25 cellular contexts compared by ENCODE assay signal in genomic region chr2:29629495-29629894, GRCh38.
A peak's percentile ranks its signal among the peaks of the same experiment; 100 is the strongest.
DNase-seq lines count a peak whose midpoint lies in the region; ATAC-seq, FAIRE-seq and TF ChIP-seq lines count a peak whose summit lies in the region.
"Had no signal": no experiment of that assay in that cellular context is flagged by ENCODE, and none has a peak within 500 bp of the region (broad histone marks: within the 10 kb centered on the region; RNA-seq: fewer than 3 reads in every experiment).

No MANE protein-coding gene starts in this region.

- H3K36me3 ChIP-seq in keratinocyte (ENCODE audit: control insufficient read depth in 2 of 2, extremely low read depth in 1 of 2, insufficient read depth in 2 of 2, low read length in 2 of 2) = no peaks in the 10 kb centered on the region
- H3K36me3 ChIP-seq: BE2C had no signal

- no peak overlapping the region for H3K4me2 ChIP-seq in keratinocyte (ENCODE audit: control insufficient read depth, extremely low read depth, insufficient read depth, low read depth, low read length)
- H3K4me2 ChIP-seq: GM23338, SK-N-SH had no signal

- H3K9me3 ChIP-seq in keratinocyte (ENCODE audit: control insufficient read depth, low read depth, low read length) = no peaks in the 10 kb centered on the region
- H3K9me3 ChIP-seq: BE2C, SK-N-SH had no signal

- H3K9ac ChIP-seq in keratinocyte (ENCODE audit: control insufficient read depth, extremely low read depth, insufficient read depth, low read length) = no peak overlapping the region
- H3K9ac ChIP-seq: SK-N-SH had no signal

- no peaks in the 10 kb centered on the region for H3K27me3 ChIP-seq in keratinocyte (ENCODE audit: control insufficient read depth, extremely low read depth, insufficient read depth, low read length)
- H3K27me3 ChIP-seq: BE2C had no signal

- peak; percentile 17 for FAIRE-seq in keratinocyte (lab: Jason Lieb, UNC)
- FAIRE-seq: HTR-8/SVneo had no signal

- H4K20me1 ChIP-seq in keratinocyte (ENCODE audit: control insufficient read depth, extremely low read depth, insufficient read depth, low read length) = no peaks in the 10 kb centered on the region

- H3K27ac ChIP-seq in keratinocyte (ENCODE audit: control insufficient read depth, insufficient read depth, low read length) = no peak overlapping the region
- H3K27ac ChIP-seq: RWPE1 had no signal

- H3K79me2 ChIP-seq in keratinocyte (ENCODE audit: control insufficient read depth, insufficient read depth, low read length) = no peaks in the 10 kb centered on the region

- H3K9me1 ChIP-seq in keratinocyte (ENCODE audit: control insufficient read depth, extremely low read depth, insufficient read depth, low read length) = no peaks in the 10 kb centered on the region

- no peak for ATAC-seq in stimulated activated naive CD8-positive, alpha-beta T cell treated with anti-CD3 and anti-CD28 coated beads, Interleukin-15, Interleukin-2, amounts not matched to agents 100 U/mL and 50 U/mL, for 24 hours
- ATAC-seq in GM18909 (IDR thresholded peaks at IDR 0.05; ENCODE audit: poor library complexity, unreplicated experiment) = no peak
- ATAC-seq: GM23338 had no signal

- DNase-seq in HCEC 1CT (peak; percentile 45), NCI-H82 treated with DMSO at 0.1 percent for 48 hours (lab: John Stamatoyannopoulos, UW; ENCODE audit: unreplicated experiment) (peak; percentile 61), amniotic epithelial cell (ENCODE audit: low read depth) (peak; percentile 25), keratinocyte (ENCODE audit: low read depth, low spot score) (no peak), Ammon's horn (ENCODE audit: low spot score) (no peak), NCI-H1436 treated with DMSO at 0.1 percent for 48 hours (lab: John Stamatoyannopoulos, UW) (no peak)
- no peak for DNase-seq in stimulated activated naive CD8-positive, alpha-beta T cell treated with anti-CD3 and anti-CD28 coated beads, Interleukin-15, Interleukin-2, amounts not matched to agents 100 U/mL and 50 U/mL, for 24 hours
- DNase-seq: BE2C; CD8-positive, alpha-beta memory T cell; DND-41; H9; HFFc6; KBM-7; NCI-H1048; NCI-H1417; NCI-H187 treated with DMSO at 0.1 percent for 48 hours; NCI-H524 treated with DMSO at 0.1 percent for 48 hours; NCI-H774; SHP77 treated with DMSO at 0.1 percent for 48 hours; SK-N-SH; SW 1271 had no signal

- TF ChIP-seq CTCF in keratinocyte (optimal IDR thresholded peaks at IDR 0.05 in 1 of 3, IDR thresholded peaks at IDR 0.05 in 1 of 3, conservative IDR thresholded peaks at IDR 0.05 in 1 of 3; ENCODE audit: extremely low read depth in 1 of 3, insufficient read depth in 2 of 3, low read length in 3 of 3) = no peak

- H3K4me1 ChIP-seq in keratinocyte (ENCODE audit: control insufficient read depth, extremely low read depth, insufficient read depth, low read length) = peaks cover 39% of the 10 kb centered on the region
- H3K4me1 ChIP-seq: BE2C had no signal

- H2AFZ ChIP-seq in keratinocyte (ENCODE audit: control insufficient read depth, low read length) = no peak overlapping the region
- H2AFZ ChIP-seq: GM23338 had no signal

- H3K4me3 ChIP-seq in keratinocyte (ENCODE audit: control insufficient read depth in 2 of 3, extremely low read depth in 1 of 3, insufficient read depth in 2 of 3, low read depth in 1 of 3, low read length in 3 of 3) = no peak overlapping the region
- H3K4me3 ChIP-seq: GM23338 had no signal

- dilution Hi-C loops in keratinocyte (cut with MboI; ENCODE audit: extremely low pct_ligation_motif_present, low sequenced_read_pairs) = no loop called here

Comparison
In these comparisons a context has a peak if more than half of its experiments do, and no peak if none do; other contexts are left out.
1. DNase-seq: peak in HCEC 1CT (single experiment), NCI-H82 treated with DMSO at 0.1 percent for 48 hours (single experiment) and amniotic epithelial cell (single experiment); none in keratinocyte (single experiment), stimulated activated naive CD8-positive, alpha-beta T cell treated with anti-CD3 and anti-CD28 coated beads, Interleukin-15, Interleukin-2, amounts not matched to agents 100 U/mL and 50 U/mL, for 24 hours (single experiment), Ammon's horn (single experiment) and NCI-H1436 treated with DMSO at 0.1 percent for 48 hours (single experiment).